Comparison of ENCODE assay signal across 6 cellular contexts in the genomic region with DNA sequence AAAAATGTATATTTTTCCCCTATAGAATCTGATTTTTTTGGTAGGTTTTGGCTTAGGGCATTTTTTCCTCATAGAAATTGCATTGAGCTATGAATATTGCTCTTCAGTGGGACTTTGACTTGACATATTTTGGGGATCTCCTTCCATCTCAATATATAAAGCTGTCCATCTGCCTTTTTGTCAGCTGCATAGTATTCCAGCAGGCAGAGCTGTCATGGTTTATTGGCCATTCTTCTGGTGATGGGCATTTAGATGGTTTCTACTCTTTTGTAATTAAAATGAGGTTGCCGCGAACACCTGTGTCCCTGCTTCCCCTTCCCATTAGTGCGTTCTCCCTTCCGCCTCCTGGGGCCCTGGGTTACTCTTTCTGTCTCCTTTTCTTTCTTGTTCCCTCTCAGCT.
"Had no signal": no experiment of that assay in that cellular context is flagged by ENCODE, and none has a peak within 500 bp of the region (broad histone marks: within the 10 kb centered on the region; RNA-seq: fewer than 3 reads in every experiment).

No MANE protein-coding gene starts in this region.

- H3K9me3 ChIP-seq: HAP-1 had no signal

- H3K36me3 ChIP-seq: HAP-1 had no signal

- H3K4me1 ChIP-seq: HAP-1 had no signal

- H3K9ac ChIP-seq: GM23248 had no signal

- DNase-seq: GM23248, H7, IMR-90, KBM-7 had no signal

- H2AFZ ChIP-seq: GM23248 had no signal

- H3K4me3 ChIP-seq: GM23248, HAP-1 had no signal

- H3K27ac ChIP-seq: GM23248 had no signal

- ATAC-seq: HCT116 had no signal
